22 cellular contexts compared by ENCODE assay signal in genomic region chr4:26360864-26361263, GRCh38. TPM values are rescaled to one million over a fixed set of nuclear protein-coding genes. Genes with fewer than 3 reads are reported as not detected.
A peak's percentile ranks its signal among the peaks of the same experiment; 100 is the strongest.
DNase-seq lines count a peak whose midpoint lies in the region; ATAC-seq and TF ChIP-seq lines count a peak whose summit lies in the region.
"Had no signal": no experiment of that assay in that cellular context is flagged by ENCODE, and none has a peak within 500 bp of the region (broad histone marks: within the 10 kb centered on the region; RNA-seq: fewer than 3 reads in every experiment).

No MANE protein-coding gene starts in this region.

- H3K36me3 ChIP-seq in SK-N-SH (replicated peaks in 1 of 2; ENCODE audit: control insufficient read depth in 1 of 2, insufficient read depth in 2 of 2, low read length in 1 of 2) = no peaks in the 10 kb centered on the region
- no peaks in the 10 kb centered on the region for H3K36me3 ChIP-seq in colonic mucosa
- H3K36me3 ChIP-seq: breast epithelium had no signal

- 0 out of 2 replicates have a peak, but pooled peaks cover 3% of the 10 kb centered on the region for H4K20me1 ChIP-seq in SK-N-SH (ENCODE audit: insufficient read depth)

- intact Hi-C loops in activated CD4-positive, alpha-beta T cell treated with anti-CD3 and anti-CD28 coated beads, Interleukin-2, amount 10 ng/mL, durations not matched to agents 24 days and 14 days (cut with micrococcal nuclease) = no loop called here
- intact Hi-C loops in colonic mucosa (cut with DNase I) = no loop called here

- H3K9me3 ChIP-seq in SK-N-SH = no peaks in the 10 kb centered on the region
- no peaks in the 10 kb centered on the region for H3K9me3 ChIP-seq in colonic mucosa
- H3K9me3 ChIP-seq: A549, breast epithelium had no signal

- no peak for TF ChIP-seq EP300 in SK-N-SH (IDR thresholded peaks at IDR 0.05; ENCODE audit: borderline replicate concordance in 1 of 2, low read depth in 1 of 2, low read length in 1 of 2)

- WGBS in SK-N-SH (ENCODE audit: low lambda C conversion rate) = 74% methylated on average over 5 of the region's 5 CpGs

- H3K27ac ChIP-seq in SK-N-SH (ENCODE audit: low read depth in 2 of 2, low read length in 1 of 2) = peak overlapping the region in 1 of 2 experiments; percentile 26; a peak in 1 of 4 replicates
- H3K27ac ChIP-seq in colonic mucosa = no peak overlapping the region
- H3K27ac ChIP-seq: A549, breast epithelium, hepatocyte had no signal

- H3K79me2 ChIP-seq in SK-N-SH (ENCODE audit: insufficient read depth) = peaks cover 78% of the 10 kb centered on the region

- H2AFZ ChIP-seq in SK-N-SH (ENCODE audit: low read depth) = no peak overlapping the region
- H2AFZ ChIP-seq: hepatocyte had no signal

- H3K27ac Mint-ChIP-seq in activated CD4-positive, alpha-beta T cell treated with anti-CD3 and anti-CD28 coated beads, Interleukin-2, amount 10 ng/mL, durations not matched to agents 24 days and 14 days = peak overlapping the region; percentile 59
- H3K27ac Mint-ChIP-seq in effector memory CD8-positive, alpha-beta T cell = peak overlapping the region in 1 of 2 donors; percentile 8
- peak overlapping the region; percentile 74 for H3K27ac Mint-ChIP-seq in progenitor cell of endocrine pancreas
- H3K27ac Mint-ChIP-seq: activated naive CD4-positive, alpha-beta T cell treated with anti-CD3 and anti-CD28 coated beads, Interleukin-2, amount 10 ng/mL, durations not matched to agents 7 days and 5 days; natural killer cell; stimulated activated naive CD8-positive, alpha-beta T cell treated with anti-CD3 and anti-CD28 coated beads, Interleukin-15, amount 100 ng/mL, for 72 hours had no signal

- H3K36me3 Mint-ChIP-seq in activated CD4-positive, alpha-beta T cell treated with anti-CD3 and anti-CD28 coated beads, Interleukin-2, amount 10 ng/mL, durations not matched to agents 24 days and 14 days (ENCODE audit: low read depth) = peaks cover 16% of the 10 kb centered on the region
- peaks cover 14% of the 10 kb centered on the region for H3K36me3 Mint-ChIP-seq in effector memory CD8-positive, alpha-beta T cell (ENCODE audit: insufficient read depth)
- H3K36me3 Mint-ChIP-seq in progenitor cell of endocrine pancreas (ENCODE audit: insufficient read depth) = no peaks in the 10 kb centered on the region
- H3K36me3 Mint-ChIP-seq: natural killer cell had no signal

- H3K27me3 ChIP-seq in SK-N-SH (ENCODE audit: insufficient read depth) = no peaks in the 10 kb centered on the region
- H3K27me3 ChIP-seq in colonic mucosa = no peaks in the 10 kb centered on the region
- H3K27me3 ChIP-seq: breast epithelium, hepatocyte had no signal

- no peaks in the 10 kb centered on the region for H3K9me2 ChIP-seq in SK-N-SH

- H3F3A ChIP-seq in SK-N-SH (replicated peaks; ENCODE audit: insufficient read depth) = peaks cover 19% of the 10 kb centered on the region

- H3K4me1 Mint-ChIP-seq in activated CD4-positive, alpha-beta T cell treated with anti-CD3 and anti-CD28 coated beads, Interleukin-2, amount 10 ng/mL, durations not matched to agents 24 days and 14 days = peaks cover 25% of the 10 kb centered on the region
- H3K4me1 Mint-ChIP-seq in effector memory CD8-positive, alpha-beta T cell (ENCODE audit: low read depth in 2 of 2) = peaks cover 10 to 24% of the 10 kb centered on the region in 2 donors
- H3K4me1 Mint-ChIP-seq in progenitor cell of endocrine pancreas (ENCODE audit: low read depth) = peaks cover 9% of the 10 kb centered on the region

- POLR2A ChIA-PET in SK-N-SH (lab: Yijun Ruan, JAX) = no interaction called here

- H3K9me3 Mint-ChIP-seq in activated CD4-positive, alpha-beta T cell treated with anti-CD3 and anti-CD28 coated beads, Interleukin-2, amount 10 ng/mL, durations not matched to agents 24 days and 14 days = no peaks in the 10 kb centered on the region
- H3K9me3 Mint-ChIP-seq in effector memory CD8-positive, alpha-beta T cell = no peaks in the 10 kb centered on the region
- no peaks in the 10 kb centered on the region for H3K9me3 Mint-ChIP-seq in progenitor cell of endocrine pancreas (ENCODE audit: low read depth)
- H3K9me3 Mint-ChIP-seq: activated naive CD4-positive, alpha-beta T cell treated with anti-CD3 and anti-CD28 coated beads, Interleukin-2, amount 10 ng/mL, durations not matched to agents 7 days and 5 days; natural killer cell; stimulated activated naive CD8-positive, alpha-beta T cell treated with anti-CD3 and anti-CD28 coated beads, Interleukin-15, amount 100 ng/mL, for 72 hours had no signal

- no peak for ATAC-seq in effector memory CD8-positive, alpha-beta T cell (replicated peaks)
- ATAC-seq in GM18868 (IDR thresholded peaks at IDR 0.05; ENCODE audit: unreplicated experiment) = no peak
- ATAC-seq: A549; HCT116; natural killer cell; stimulated activated naive CD8-positive, alpha-beta T cell treated with anti-CD3 and anti-CD28 coated beads, Interleukin-15, amount 100 ng/mL, for 72 hours had no signal

- TF ChIP-seq CTCF in SK-N-SH (IDR thresholded peaks at IDR 0.05) (no peak), progenitor cell of endocrine pancreas (IDR thresholded peaks at IDR 0.05; ENCODE audit: unreplicated experiment) (no peak), colonic mucosa (IDR thresholded peaks at IDR 0.05) (no peak)

- H3K4me2 ChIP-seq in SK-N-SH = peak overlapping the region; percentile 51
- H3K4me2 ChIP-seq: A549, hepatocyte had no signal

- peak overlapping the region; percentile 45 for H3K4me3 Mint-ChIP-seq in activated CD4-positive, alpha-beta T cell treated with anti-CD3 and anti-CD28 coated beads, Interleukin-2, amount 10 ng/mL, durations not matched to agents 24 days and 14 days
- peak overlapping the region; percentile 27 to 58 for H3K4me3 Mint-ChIP-seq in effector memory CD8-positive, alpha-beta T cell
- H3K4me3 Mint-ChIP-seq in progenitor cell of endocrine pancreas (ENCODE audit: low read depth) = no peak overlapping the region
- H3K4me3 Mint-ChIP-seq: activated naive CD4-positive, alpha-beta T cell treated with anti-CD3 and anti-CD28 coated beads, Interleukin-2, amount 10 ng/mL, durations not matched to agents 7 days and 5 days; natural killer cell had no signal

- no peak for DNase-seq in activated CD4-positive, alpha-beta T cell treated with anti-CD3 and anti-CD28 coated beads, Interleukin-2, amount 10 ng/mL, durations not matched to agents 24 days and 14 days
- no peak for DNase-seq in activated CD4-positive, alpha-beta T cell treated with anti-CD3 and anti-CD28 coated beads for 1 hour
- DNase-seq in SK-N-SH (no peak), progenitor cell of endocrine pancreas (ENCODE audit: low spot score, unreplicated experiment) (no peak), GF-D8 (lab: John Stamatoyannopoulos, UW) (no peak), colonic mucosa (no peak)
- DNase-seq in effector memory CD8-positive, alpha-beta T cell = no peak
- DNase-seq: activated CD8-positive, alpha-beta memory T cell treated with anti-CD3 and anti-CD28 coated beads, Interleukin-2, amount 50 U/mL, for 4 hours; activated naive CD4-positive, alpha-beta T cell treated with anti-CD3 and anti-CD28 coated beads, Interleukin-2, amount 10 ng/mL, durations not matched to agents 7 days and 5 days; DMS79; Karpas-422; mammary epithelial cell; natural killer cell; NCI-H1417 treated with DMSO at 0.1 percent for 48 hours; NCI-H2171; NCI-H774; stimulated activated naive CD8-positive, alpha-beta T cell treated with anti-CD3 and anti-CD28 coated beads, Interleukin-15, amount 100 ng/mL, for 72 hours had no signal

- no peak for TF ChIP-seq RAD21 in SK-N-SH (IDR thresholded peaks at IDR 0.05; ENCODE audit: low read length)

- no peaks in the 10 kb centered on the region for H3K27me3 Mint-ChIP-seq in activated CD4-positive, alpha-beta T cell treated with anti-CD3 and anti-CD28 coated beads, Interleukin-2, amount 10 ng/mL, durations not matched to agents 24 days and 14 days
- H3K27me3 Mint-ChIP-seq in effector memory CD8-positive, alpha-beta T cell = no peaks in the 10 kb centered on the region
- H3K27me3 Mint-ChIP-seq in progenitor cell of endocrine pancreas = no peaks in the 10 kb centered on the region
- H3K27me3 Mint-ChIP-seq: activated naive CD4-positive, alpha-beta T cell treated with anti-CD3 and anti-CD28 coated beads, Interleukin-2, amount 10 ng/mL, durations not matched to agents 7 days and 5 days; stimulated activated naive CD8-positive, alpha-beta T cell treated with anti-CD3 and anti-CD28 coated beads, Interleukin-15, amount 100 ng/mL, for 72 hours had no signal

- H3K4me1 ChIP-seq in SK-N-SH (ENCODE audit: control insufficient read depth in 1 of 2, insufficient read depth in 2 of 2, low read depth in 1 of 2, low read length in 1 of 2) (peaks cover 8 to 14% of the 10 kb centered on the region in 2 experiments; a peak in 3 of 4 replicates), colonic mucosa (no peaks in the 10 kb centered on the region)
- H3K4me1 ChIP-seq: A549, breast epithelium had no signal

- H3K9ac ChIP-seq in SK-N-SH (no peak overlapping the region), colonic mucosa (ENCODE audit: low read depth in 2 of 2, low read length in 2 of 2) (no peak overlapping the region)

- no peak overlapping the region for H3K4me3 ChIP-seq in SK-N-SH (ENCODE audit: low read depth in 2 of 2, low read length in 1 of 2)
- no peak overlapping the region for H3K4me3 ChIP-seq in colonic mucosa
- H3K4me3 ChIP-seq: A549, hepatocyte had no signal

- CTCF ChIA-PET in SK-N-SH (lab: Yijun Ruan, JAX) = interaction anchor here (0.6 to 1.3 kb wide), 3 partner anchors 30 to 593 kb away, joined by 3 to 4 read pairs (median 3); no protein-coding TSS in a partner anchor

TF ChIP-seq in SK-N-SH, 30 proteins besides CTCF, POLR2A, EP300 and RAD21 (continues in another document):
- TF ChIP-seq GABPA (IDR thresholded peaks at IDR 0.05; ENCODE audit: low read depth) = no peak
- TF ChIP-seq USF2 (IDR thresholded peaks at IDR 0.05; ENCODE audit: borderline replicate concordance, low read depth, low read length) = no peak

RNA-seq across cellular contexts. Expression of gene RBPJ, which starts 40.0 kb away (rescaled TPM):
- total RNA-seq in activated CD4-positive, alpha-beta T cell treated with anti-CD3 and anti-CD28 coated beads, Interleukin-2, amount 10 ng/mL, durations not matched to agents 24 days and 14 days = 539 and 547 TPM in 2 replicates
- polyA plus RNA-seq in SK-N-SH (2012; rRNA removed) = 13.8 and 16.4 TPM in 2 replicates
- 14.2 and 16.3 TPM in 2 replicates for polyA plus RNA-seq in SK-N-SH (2012; cell fraction: cytosol; rRNA removed)
- polyA plus RNA-seq in SK-N-SH (2012; cell fraction: nucleus; rRNA removed) = 29.8 and 46.5 TPM in 2 replicates
- total RNA-seq in progenitor cell of endocrine pancreas (162 and 173 TPM in 2 replicates), colonic mucosa (10 to 100 TPM; 41.7 to 98.2 TPM)
